21 cellular contexts compared by ENCODE assay signal in genomic region chr15:66288796-66289195, GRCh38. TPM values are rescaled to one million over a fixed set of nuclear protein-coding genes. Genes with fewer than 3 reads are reported as not detected.
A peak's percentile ranks its signal among the peaks of the same experiment; 100 is the strongest.
DNase-seq lines count a peak whose midpoint lies in the region; ATAC-seq, FAIRE-seq and TF ChIP-seq lines count a peak whose summit lies in the region.
"Had no signal": no experiment of that assay in that cellular context is flagged by ENCODE, and none has a peak within 500 bp of the region (broad histone marks: within the 10 kb centered on the region; RNA-seq: fewer than 3 reads in every experiment).

No MANE protein-coding gene starts in this region.

- H3K27ac ChIP-seq in OCI-LY1 (ENCODE audit: low read depth, low read length, poor library complexity, severe bottlenecking) = peak overlapping the region; percentile 47
- H3K27ac ChIP-seq: A549 had no signal

- no peaks in the 10 kb centered on the region for H3K36me3 ChIP-seq in OCI-LY1 (ENCODE audit: insufficient read depth, low read length)
- H3K36me3 ChIP-seq: BE2C had no signal

- peaks cover 66% of the 10 kb centered on the region for H3K4me1 ChIP-seq in OCI-LY1 (ENCODE audit: insufficient read depth, low read length, severe bottlenecking)

- ATAC-seq in Right ventricle myocardium inferior (no peak), omental fat pad (ENCODE audit: low FRiP score) (no peak)
- ATAC-seq: CD8-positive, alpha-beta T cell; PC-3 had no signal

- H3K4me3 ChIP-seq in AG10803 (ENCODE audit: low read length) (no peak overlapping the region), OCI-LY1 (ENCODE audit: low read depth, low read length, poor library complexity, severe bottlenecking) (no peak overlapping the region), choroid plexus epithelial cell (ENCODE audit: low read depth, low read length) (no peak overlapping the region), foreskin fibroblast (ENCODE audit: low read depth in 1 of 2, low read length in 2 of 2) (no peak overlapping the region)
- H3K4me3 ChIP-seq: A549 had no signal

- H3K79me2 ChIP-seq in OCI-LY1 (ENCODE audit: insufficient read depth, low read length) = 0 out of 2 replicates have a peak, but pooled peaks cover 4% of the 10 kb centered on the region

- TF ChIP-seq CTCF in AG10803 (conservative IDR thresholded peaks at IDR 0.05; ENCODE audit: low read length) = no peak
- no peak for TF ChIP-seq CTCF in OCI-LY1 (IDR thresholded peaks at IDR 0.05; ENCODE audit: low read length)
- no peak for TF ChIP-seq CTCF in choroid plexus epithelial cell (conservative IDR thresholded peaks at IDR 0.05; ENCODE audit: low read depth, low read length)
- no peak for TF ChIP-seq CTCF in foreskin fibroblast (IDR thresholded peaks at IDR 0.05; ENCODE audit: low read depth, low read length)
- no peak for TF ChIP-seq CTCF in omental fat pad (IDR thresholded peaks at IDR 0.05)

- no peaks in the 10 kb centered on the region for H3K27me3 ChIP-seq in OCI-LY1 (ENCODE audit: insufficient read depth, low read length)
- H3K27me3 ChIP-seq: BE2C had no signal

- DNase-seq in AG10803 (ENCODE audit: low read depth) (peak; percentile 18), choroid plexus epithelial cell (ENCODE audit: low read depth) (peak; percentile 39), foreskin fibroblast (peak; percentile 41 to 72), Right ventricle myocardium inferior (ENCODE audit: missing footprints) (no peak), GM19239 (ENCODE audit: insufficient read length, low spot score) (no peak), hypothalamus (lab: John Stamatoyannopoulos, UW) (no peak), omental fat pad (ENCODE audit: low spot score) (no peak)
- DNase-seq: BE2C; CD8-positive, alpha-beta T cell; DND-41; Kasumi-1; MV-4-11; NCI-H1436; NCI-H2029 treated with DMSO at 0.1 percent for 48 hours; NCI-H2227 treated with DMSO at 0.1 percent for 48 hours; NCI-H526; PC-3 had no signal

- H3K9ac ChIP-seq in OCI-LY1 (ENCODE audit: low read length) = no peak overlapping the region; the same call in 1 of the 2 replicates

- intact Hi-C loops in Right ventricle myocardium inferior (cut with DNase I) = loop anchor here (5.0 kb wide), 1 partner anchor 306 kb away; no protein-coding TSS in a partner anchor

- peaks cover 7% of the 10 kb centered on the region; the same call in 1 of the 2 replicates for H3F3A ChIP-seq in OCI-LY1 (ENCODE audit: insufficient read depth, low read length)

- no peaks in the 10 kb centered on the region for H4K20me1 ChIP-seq in OCI-LY1 (ENCODE audit: insufficient read depth, low read length)

- no peak overlapping the region for H3K4me2 ChIP-seq in OCI-LY1 (ENCODE audit: low read length)

- H2AFZ ChIP-seq in OCI-LY1 (ENCODE audit: low read length) = no peak overlapping the region

- no peaks in the 10 kb centered on the region for H3K9me2 ChIP-seq in OCI-LY1 (ENCODE audit: low read depth, low read length)

- no peak for FAIRE-seq in GM19239 (lab: Jason Lieb, UNC)
- FAIRE-seq: D721Med had no signal

- H3K9me3 ChIP-seq in OCI-LY1 (ENCODE audit: low read length) = no peaks in the 10 kb centered on the region
- H3K9me3 ChIP-seq: A549, BE2C had no signal

RNA-seq across cellular contexts. Expression of gene DIS3L, which starts 4.6 kb away (rescaled TPM):
- total RNA-seq in Right ventricle myocardium inferior (40.3 TPM), omental fat pad (10 to 100 TPM; 24.4 to 60.8 (median 42.1) TPM)

RNA-seq across cellular contexts. Expression of gene MEGF11, which starts 35.2 kb away (rescaled TPM):
- total RNA-seq in Right ventricle myocardium inferior (not detected), omental fat pad (under 1 TPM in 1 of 4 donors, not detected in 3; 0.47 TPM)
- total RNA-seq: CD8-positive, alpha-beta T cell; HepG2; PC-3 had no signal

Comparison
In these comparisons a context has a peak if more than half of its experiments do, and no peak if none do; other contexts are left out.
1. DNase-seq: peak in AG10803 (single experiment), choroid plexus epithelial cell (single experiment) and foreskin fibroblast (2 of 2); none in Right ventricle myocardium inferior (single experiment), GM19239 (single experiment), hypothalamus (0 of 51) and omental fat pad (single experiment).